23 cellular contexts compared by ENCODE assay signal in the genomic region with DNA sequence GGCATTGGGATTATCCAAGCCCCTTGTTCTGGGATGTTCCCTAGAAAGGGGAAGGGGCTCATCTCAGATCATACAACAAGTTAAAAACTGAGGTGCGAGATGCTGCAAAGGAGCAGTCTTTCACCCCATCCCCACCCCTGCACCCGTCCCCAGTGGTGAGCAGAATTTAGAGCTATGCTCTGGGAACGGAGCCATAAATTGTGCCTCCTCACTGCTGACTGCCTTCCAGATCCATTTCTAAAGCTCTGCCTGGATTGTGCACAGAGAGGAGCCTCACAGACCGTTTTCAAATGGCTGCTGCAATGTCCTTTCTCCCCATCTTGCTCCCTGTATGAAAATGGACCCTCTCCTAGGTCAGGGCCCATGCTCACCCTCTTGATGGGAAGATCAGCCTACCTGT. TPM values are rescaled to one million over a fixed set of nuclear protein-coding genes. Genes with fewer than 3 reads are reported as not detected.
"Had no signal": no experiment of that assay in that cellular context is flagged by ENCODE, and none has a peak within 500 bp of the region (broad histone marks: within the 10 kb centered on the region; RNA-seq: fewer than 3 reads in every experiment).

No MANE protein-coding gene starts in this region.

- H3K27me3 ChIP-seq: brain microvascular endothelial cell, ovary had no signal

- H3K4me1 ChIP-seq: lower lobe of right lung, neural progenitor cell, SJCRH30 had no signal

- H3K36me3 ChIP-seq: brain microvascular endothelial cell, lower lobe of right lung, neural progenitor cell, ovary, SJCRH30 had no signal

- ATAC-seq: activated CD8-positive, alpha-beta T cell treated with anti-CD3 and anti-CD28 coated beads for 36 hours; activated T-cell treated with anti-CD3 and anti-CD28 coated beads, Interleukin-2, amount 50 U/mL, for 72 hours; lower lobe of right lung; T-helper 17 cell; WTC11 had no signal

- H3K4me3 ChIP-seq: hepatocyte, lower lobe of right lung, neural progenitor cell, ovary, SJCRH30, skin epidermis had no signal

- H3K79me2 ChIP-seq: hepatocyte had no signal

- H2AFZ ChIP-seq: hepatocyte, neural progenitor cell had no signal

- H3K9me3 ChIP-seq: ovary, SJCRH30 had no signal

- DNase-seq: activated CD4-positive, alpha-beta T cell treated with anti-CD3 and anti-CD28 coated beads for 4 hours; activated CD8-positive, alpha-beta memory T cell treated with anti-CD3 and anti-CD28 coated beads, Interleukin-2, amount 50 U/mL, for 48 hours; activated CD8-positive, alpha-beta T cell treated with anti-CD3 and anti-CD28 coated beads for 36 hours; activated naive CD8-positive, alpha-beta T cell treated with anti-CD3 and anti-CD28 coated beads for 36 hours; activated T-cell treated with anti-CD3 and anti-CD28 coated beads, Interleukin-2, amount 50 U/mL, for 72 hours; brain microvascular endothelial cell; cerebellar nuclear complex; lower lobe of right lung; naive B cell; ovary; retina; SJCRH30; stimulated activated CD4-positive, alpha-beta T cell treated with anti-CD3 and anti-CD28 coated beads, Interleukin-4, amount 100 ng/mL, for 24 hours; stimulated activated naive CD4-positive, alpha-beta T cell; T-helper 17 cell had no signal

- H3K4me2 ChIP-seq: hepatocyte, neural progenitor cell had no signal

- H3K27ac ChIP-seq: brain microvascular endothelial cell, hepatocyte, lower lobe of right lung, neural progenitor cell, ovary, SJCRH30, skin epidermis had no signal

RNA-seq across cellular contexts. Expression of gene SLC25A48, which starts 8.3 kb away (rescaled TPM):
- total RNA-seq: activated CD8-positive, alpha-beta T cell treated with anti-CD3 and anti-CD28 coated beads for 36 hours; activated naive CD8-positive, alpha-beta T cell treated with anti-CD3 and anti-CD28 coated beads for 36 hours; activated T-cell treated with anti-CD3 and anti-CD28 coated beads, Interleukin-2, amount 50 U/mL, for 72 hours; dermis microvascular lymphatic vessel endothelial cell; kidney epithelial cell; mononuclear cell; SJCRH30; T-helper 17 cell had no signal

RNA-seq across cellular contexts. Expression of gene IL9, which starts 52.9 kb away (rescaled TPM):
- total RNA-seq: activated CD8-positive, alpha-beta T cell treated with anti-CD3 and anti-CD28 coated beads for 36 hours; activated naive CD8-positive, alpha-beta T cell treated with anti-CD3 and anti-CD28 coated beads for 36 hours; dermis microvascular lymphatic vessel endothelial cell; hepatocyte; kidney epithelial cell; lower lobe of right lung; mononuclear cell; ovary; SJCRH30; subcutaneous adipose tissue; T-helper 17 cell; WTC11 had no signal
